1 cellular context compared by ENCODE assay signal in the genomic region with DNA sequence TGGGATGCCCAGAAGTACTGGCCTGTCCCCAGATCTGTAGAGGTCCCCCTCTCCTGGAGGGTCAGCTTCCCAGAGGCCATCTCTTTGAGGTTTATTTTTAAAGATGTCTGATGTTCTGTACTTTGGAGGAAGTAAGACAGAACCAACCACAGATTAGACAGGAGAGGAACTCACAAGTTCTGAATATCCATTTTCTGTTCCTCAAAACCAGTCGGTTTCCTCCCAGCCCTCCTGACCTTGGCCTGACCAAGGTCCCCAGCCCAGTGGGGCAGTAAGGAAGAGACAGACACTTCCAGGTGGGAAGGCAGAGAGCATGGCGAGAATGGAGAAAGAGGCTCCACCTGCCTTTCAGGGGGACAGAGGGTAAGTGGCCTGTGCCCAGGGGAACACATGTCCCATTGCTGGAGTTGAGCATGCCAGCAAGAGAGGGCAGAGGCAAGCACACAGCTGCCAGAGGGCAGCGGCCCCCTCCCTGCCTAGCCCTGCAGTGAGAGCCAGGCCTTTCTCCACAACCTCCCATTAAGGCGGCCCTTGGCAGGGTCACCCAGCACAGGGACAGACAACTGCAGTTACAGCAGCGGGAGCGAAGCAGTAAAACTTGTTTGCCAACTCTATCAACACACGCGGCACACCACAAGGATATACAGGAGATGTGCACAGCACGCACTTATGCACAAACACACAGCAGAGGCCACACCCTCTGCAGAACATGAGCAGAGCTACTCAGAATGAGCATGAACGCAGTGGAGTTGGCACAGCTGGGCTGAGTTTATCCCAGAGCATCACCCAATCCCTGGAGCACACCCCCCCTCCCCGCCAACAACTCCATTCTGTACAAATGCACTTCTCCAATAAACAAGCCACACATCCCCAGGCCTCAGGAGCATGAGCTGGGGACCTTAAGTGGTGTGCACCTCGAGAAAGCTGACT.
TF ChIP-seq lines count a peak whose summit lies in the region.

No MANE protein-coding gene starts in this region.

TF ChIP-seq in SK-N-SH, 30 proteins besides CTCF, POLR2A, EP300 and RAD21 (continued from another document):
- TF ChIP-seq FOSL2 (IDR thresholded peaks at IDR 0.05; ENCODE audit: borderline replicate concordance, low read depth) (no peak), FOXJ3 (CRISPR knock-in tag; IDR thresholded peaks at IDR 0.05) (no peak)
TF ChIP-seq in SK-N-SH: peak in this region for 0.
